2 cellular contexts compared by ENCODE assay signal in the genomic region with DNA sequence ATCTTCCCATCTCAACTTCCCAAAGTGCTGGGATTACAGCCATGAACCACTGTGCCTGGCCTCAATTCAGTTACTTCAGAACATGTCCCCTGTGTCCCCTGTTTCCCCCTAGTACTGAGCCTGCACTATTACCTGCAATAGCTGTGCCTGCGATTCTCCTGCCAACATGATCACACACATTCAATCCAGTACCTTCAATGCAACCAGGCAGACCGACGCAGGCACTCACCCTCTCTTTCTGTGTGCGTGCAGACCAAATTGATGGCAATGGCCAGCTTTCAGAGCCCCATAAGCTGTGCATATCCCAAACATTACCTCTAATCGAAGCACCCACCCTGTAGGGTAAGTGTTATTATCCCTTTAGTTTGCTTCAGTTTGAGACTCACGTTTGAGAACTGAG.
TF ChIP-seq lines count a peak whose summit lies in the region.

No MANE protein-coding gene starts in this region.

TF ChIP-seq in GM23338, 12 proteins besides CTCF, POLR2A, EP300 and RAD21 (continued from another document):
- TF ChIP-seq ZNF331 (CRISPR knock-in tag; IDR thresholded peaks at IDR 0.05; ENCODE audit: low read depth) (no peak), EZH2 (IDR thresholded peaks at IDR 0.05; ENCODE audit: low read depth, unreplicated experiment) (no peak), REST (IDR thresholded peaks at IDR 0.05; ENCODE audit: unreplicated experiment) (no peak), EZH2phosphoT487 (IDR thresholded peaks at IDR 0.05; ENCODE audit: unreplicated experiment) (no peak)
- TF ChIP-seq, protein P1, sequence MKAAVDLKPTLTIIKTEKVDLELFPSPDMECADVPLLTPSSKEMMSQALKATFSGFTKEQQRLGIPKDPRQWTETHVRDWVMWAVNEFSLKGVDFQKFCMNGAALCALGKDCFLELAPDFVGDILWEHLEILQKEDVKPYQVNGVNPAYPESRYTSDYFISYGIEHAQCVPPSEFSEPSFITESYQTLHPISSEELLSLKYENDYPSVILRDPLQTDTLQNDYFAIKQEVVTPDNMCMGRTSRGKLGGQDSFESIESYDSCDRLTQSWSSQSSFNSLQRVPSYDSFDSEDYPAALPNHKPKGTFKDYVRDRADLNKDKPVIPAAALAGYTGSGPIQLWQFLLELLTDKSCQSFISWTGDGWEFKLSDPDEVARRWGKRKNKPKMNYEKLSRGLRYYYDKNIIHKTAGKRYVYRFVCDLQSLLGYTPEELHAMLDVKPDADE (IDR thresholded peaks at IDR 0.05): no peak

TF ChIP-seq in H1, 55 proteins besides CTCF, POLR2A, EP300 and RAD21 (continued from another document):
- TF ChIP-seq CBX5 (IDR thresholded peaks at IDR 0.05; ENCODE audit: low read depth, low read length) (no peak), TAF1 (IDR thresholded peaks at IDR 0.05; ENCODE audit: low read depth, low read length) (no peak), POU5F1 (IDR thresholded peaks at IDR 0.05; ENCODE audit: low read depth, low read length) (no peak), MAFK (IDR thresholded peaks at IDR 0.05; ENCODE audit: low read depth, low read length) (no peak), EZH2 (IDR thresholded peaks at IDR 0.05; ENCODE audit: low read depth, low read length, severe bottlenecking) (no peak), RFX5 (IDR thresholded peaks at IDR 0.05; ENCODE audit: borderline replicate concordance, low read depth, low read length) (no peak), CHD1 (IDR thresholded peaks at IDR 0.05; ENCODE audit: low read depth, low read length) (no peak), ATF2 (IDR thresholded peaks at IDR 0.05; ENCODE audit: low read length) (no peak), CBX8 (IDR thresholded peaks at IDR 0.05; ENCODE audit: borderline replicate concordance, low read depth, low read length) (no peak), GTF2F1 (IDR thresholded peaks at IDR 0.05; ENCODE audit: borderline replicate concordance, low read depth, low read length) (no peak), RNF2 (IDR thresholded peaks at IDR 0.05; ENCODE audit: borderline replicate concordance, low read depth, low read length, missing control alignments, poor library complexity, severe bottlenecking) (no peak), KDM4A (IDR thresholded peaks at IDR 0.05; ENCODE audit: low read depth, low read length, severe bottlenecking) (no peak), YY1 (IDR thresholded peaks at IDR 0.05; ENCODE audit: low read depth, low read length) (no peak), MAX (IDR thresholded peaks at IDR 0.05) (no peak), CTBP2 (IDR thresholded peaks at IDR 0.05; ENCODE audit: borderline replicate concordance, insufficient read depth, insufficient read length, low read length) (no peak), TEAD4 (IDR thresholded peaks at IDR 0.05; ENCODE audit: low read depth, low read length) (no peak), NRF1 (IDR thresholded peaks at IDR 0.05; ENCODE audit: low read depth, low read length) (no peak)
- TF ChIP-seq, protein P2, sequence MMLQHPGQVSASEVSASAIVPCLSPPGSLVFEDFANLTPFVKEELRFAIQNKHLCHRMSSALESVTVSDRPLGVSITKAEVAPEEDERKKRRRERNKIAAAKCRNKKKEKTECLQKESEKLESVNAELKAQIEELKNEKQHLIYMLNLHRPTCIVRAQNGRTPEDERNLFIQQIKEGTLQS (IDR thresholded peaks at IDR 0.05; ENCODE audit: insufficient read depth, low read depth, low read length): no peak
TF ChIP-seq in H1: peak in this region for 0.
